ENCODE assay signal across 1 cellular context in the genomic region with DNA sequence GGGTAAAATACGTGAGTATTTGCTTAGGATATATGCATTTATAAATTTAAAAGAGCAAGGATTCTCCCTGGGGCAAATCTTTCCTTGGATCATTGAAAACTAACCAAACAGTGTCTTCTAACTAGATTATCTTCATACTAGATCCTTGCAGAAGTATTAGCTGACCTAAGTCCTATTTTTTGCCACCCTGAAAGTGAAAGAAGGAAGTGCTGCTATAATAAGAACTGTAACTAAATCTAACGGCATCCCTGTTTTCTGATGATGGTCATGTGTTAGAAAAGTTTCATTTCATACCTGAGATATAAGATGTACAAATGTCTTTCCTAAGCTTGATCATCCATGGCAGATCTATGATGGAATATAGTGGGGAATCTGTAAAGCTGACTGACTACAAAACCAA.
TF ChIP-seq lines count a peak whose summit lies in the region.

No MANE protein-coding gene starts in this region.

TF ChIP-seq in GM12878, 131 proteins besides CTCF, POLR2A, EP300 and RAD21 (continued from another document):
- TF ChIP-seq, protein P1, sequence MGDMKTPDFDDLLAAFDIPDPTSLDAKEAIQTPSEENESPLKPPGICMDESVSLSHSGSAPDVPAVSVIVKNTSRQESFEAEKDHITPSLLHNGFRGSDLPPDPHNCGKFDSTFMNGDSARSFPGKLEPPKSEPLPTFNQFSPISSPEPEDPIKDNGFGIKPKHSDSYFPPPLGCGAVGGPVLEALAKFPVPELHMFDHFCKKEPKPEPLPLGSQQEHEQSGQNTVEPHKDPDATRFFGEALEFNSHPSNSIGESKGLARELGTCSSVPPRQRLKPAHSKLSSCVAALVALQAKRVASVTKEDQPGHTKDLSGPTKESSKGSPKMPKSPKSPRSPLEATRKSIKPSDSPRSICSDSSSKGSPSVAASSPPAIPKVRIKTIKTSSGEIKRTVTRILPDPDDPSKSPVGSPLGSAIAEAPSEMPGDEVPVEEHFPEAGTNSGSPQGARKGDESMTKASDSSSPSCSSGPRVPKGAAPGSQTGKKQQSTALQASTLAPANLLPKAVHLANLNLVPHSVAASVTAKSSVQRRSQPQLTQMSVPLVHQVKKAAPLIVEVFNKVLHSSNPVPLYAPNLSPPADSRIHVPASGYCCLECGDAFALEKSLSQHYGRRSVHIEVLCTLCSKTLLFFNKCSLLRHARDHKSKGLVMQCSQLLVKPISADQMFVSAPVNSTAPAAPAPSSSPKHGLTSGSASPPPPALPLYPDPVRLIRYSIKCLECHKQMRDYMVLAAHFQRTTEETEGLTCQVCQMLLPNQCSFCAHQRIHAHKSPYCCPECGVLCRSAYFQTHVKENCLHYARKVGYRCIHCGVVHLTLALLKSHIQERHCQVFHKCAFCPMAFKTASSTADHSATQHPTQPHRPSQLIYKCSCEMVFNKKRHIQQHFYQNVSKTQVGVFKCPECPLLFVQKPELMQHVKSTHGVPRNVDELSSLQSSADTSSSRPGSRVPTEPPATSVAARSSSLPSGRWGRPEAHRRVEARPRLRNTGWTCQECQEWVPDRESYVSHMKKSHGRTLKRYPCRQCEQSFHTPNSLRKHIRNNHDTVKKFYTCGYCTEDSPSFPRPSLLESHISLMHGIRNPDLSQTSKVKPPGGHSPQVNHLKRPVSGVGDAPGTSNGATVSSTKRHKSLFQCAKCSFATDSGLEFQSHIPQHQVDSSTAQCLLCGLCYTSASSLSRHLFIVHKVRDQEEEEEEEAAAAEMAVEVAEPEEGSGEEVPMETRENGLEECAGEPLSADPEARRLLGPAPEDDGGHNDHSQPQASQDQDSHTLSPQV (IDR thresholded peaks at IDR 0.05): no peak
- TF ChIP-seq SMARCA5 (IDR thresholded peaks at IDR 0.05) (no peak), HDAC6 (IDR thresholded peaks at IDR 0.05; ENCODE audit: unreplicated experiment) (no peak), IRF5 (IDR thresholded peaks at IDR 0.05; ENCODE audit: borderline replicate concordance) (no peak), YY1 (IDR thresholded peaks at IDR 0.05; ENCODE audit: low read depth, low read length) (no peak), NBN (IDR thresholded peaks at IDR 0.05) (no peak), EZH2 (IDR thresholded peaks at IDR 0.05; ENCODE audit: borderline replicate concordance, control insufficient read depth, low read depth, low read length) (no peak)
